In genomic region chrX:131783555-131784338, GRCh38 we compare ENCODE assay signal across 10 cellular contexts.
DNase-seq lines count a peak whose midpoint lies in the region; ATAC-seq and TF ChIP-seq lines count a peak whose summit lies in the region.
"Had no signal": no experiment of that assay in that cellular context is flagged by ENCODE, and none has a peak within 500 bp of the region (broad histone marks: within the 10 kb centered on the region; RNA-seq: fewer than 3 reads in every experiment).

No MANE protein-coding gene starts in this region.

- H3K9me3 Mint-ChIP-seq in WTC11, result peaks cover 7% of the 10 kb centered on the region; the same call in 1 of the 2 replicates
- H3K9me3 Mint-ChIP-seq: naive thymus-derived CD8-positive, alpha-beta T cell had no signal

- H3K4me3 ChIP-seq in dorsolateral prefrontal cortex, result peak overlapping the region in 39 of 59 donors; percentile 0 to 61 (median 35)

- intact Hi-C loops in dorsolateral prefrontal cortex (cut with DNase I), result no loop called here

- H3K27ac Mint-ChIP-seq in WTC11, result no peak overlapping the region

- H3K4me3 Mint-ChIP-seq in WTC11, result no peak overlapping the region

- no peaks in the 10 kb centered on the region for H3K27me3 Mint-ChIP-seq in WTC11 (ENCODE audit: low read depth)
- H3K27me3 Mint-ChIP-seq: naive thymus-derived CD8-positive, alpha-beta T cell had no signal

- CTCF ChIA-PET in WTC11 (lab: Charles Lee), result no interaction called here

- H3K27ac ChIP-seq in dorsolateral prefrontal cortex (peak overlapping the region in 29 of 59 donors; percentile 7 to 83 (median 56)), temporal lobe (ENCODE audit: low read depth, low read length) (peak overlapping the region; percentile 55)

- ATAC-seq in WTC11, result no peak
- ATAC-seq: naive thymus-derived CD8-positive, alpha-beta T cell had no signal

- peaks cover 69% of the 10 kb centered on the region for H3K36me3 Mint-ChIP-seq in WTC11
- H3K36me3 Mint-ChIP-seq: naive thymus-derived CD8-positive, alpha-beta T cell had no signal

- TF ChIP-seq CTCF in dorsolateral prefrontal cortex (IDR thresholded peaks at IDR 0.05 in 54 of 56, conservative IDR thresholded peaks at IDR 0.05 in 2 of 56; ENCODE audit: low read depth in 1 of 56, partially characterized antibody in 56 of 56), result peak in 44 of 56 donors; percentile 31 to 76 (median 65)
- no peak for TF ChIP-seq CTCF in GM10266 (IDR thresholded peaks at IDR 0.05; ENCODE audit: control insufficient read depth, insufficient read depth, low read depth, missing control alignments)
- TF ChIP-seq CTCF in WTC11 (IDR thresholded peaks at IDR 0.05), result no peak

- H3K4me1 Mint-ChIP-seq in WTC11, result no peaks in the 10 kb centered on the region
- H3K4me1 Mint-ChIP-seq: naive thymus-derived CD8-positive, alpha-beta T cell had no signal

- H3K27me3 ChIP-seq in dorsolateral prefrontal cortex, result peaks cover 0 to 13% (median 0%) of the 10 kb centered on the region in 45 donors

- POLR2A ChIA-PET in WTC11 (lab: Charles Lee), result no interaction called here

- DNase-seq in activated CD8-positive, alpha-beta memory T cell treated with anti-CD3 and anti-CD28 coated beads, Interleukin-2, amount 50 U/mL, for 1 hour (ENCODE audit: extremely low read depth), result peak; percentile 50
- DNase-seq in activated CD8-positive, alpha-beta memory T cell treated with anti-CD3 and anti-CD28 coated beads, Interleukin-2, amount 50 U/mL, for 48 hours, result no peak
- DNase-seq in NCI-H1694 (lab: John Stamatoyannopoulos, UW) (peak; percentile 20), dorsolateral prefrontal cortex (peak in 8 of 10 donors; percentile 53 to 83 (median 74)), GM10266 (ENCODE audit: extremely low spot score) (no peak), NCI-H2029 treated with DMSO at 0.1 percent for 48 hours (lab: John Stamatoyannopoulos, UW) (no peak), WTC11 (ENCODE audit: low spot score) (no peak)
- DNase-seq: KBM-7 had no signal

TF ChIP-seq in WTC11, 78 proteins besides CTCF, POLR2A, EP300 and RAD21:
- TF ChIP-seq, protein P1, sequence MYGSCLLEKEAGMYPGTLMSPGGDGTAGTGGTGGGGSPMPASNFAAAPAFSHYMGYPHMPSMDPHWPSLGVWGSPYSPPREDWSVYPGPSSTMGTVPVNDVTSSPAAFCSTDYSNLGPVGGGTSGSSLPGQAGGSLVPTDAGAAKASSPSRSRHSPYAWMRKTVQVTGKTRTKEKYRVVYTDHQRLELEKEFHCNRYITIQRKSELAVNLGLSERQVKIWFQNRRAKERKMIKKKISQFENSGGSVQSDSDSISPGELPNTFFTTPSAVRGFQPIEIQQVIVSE (CRISPR knock-in tag; IDR thresholded peaks at IDR 0.05; ENCODE audit: borderline replicate concordance), result no peak
- TF ChIP-seq PRDM15 (CRISPR knock-in tag; IDR thresholded peaks at IDR 0.05) (no peak), ATF1 (CRISPR knock-in tag; IDR thresholded peaks at IDR 0.05) (no peak), ZNF317 (CRISPR knock-in tag; IDR thresholded peaks at IDR 0.05; ENCODE audit: borderline replicate concordance, low read depth) (no peak), FOXP1 (CRISPR knock-in tag; IDR thresholded peaks at IDR 0.05; ENCODE audit: borderline replicate concordance) (no peak), ATF2 (CRISPR knock-in tag; IDR thresholded peaks at IDR 0.05; ENCODE audit: borderline replicate concordance, low read depth) (no peak), STAT6 (CRISPR knock-in tag; conservative IDR thresholded peaks at IDR 0.05; ENCODE audit: low read depth) (no peak)
- TF ChIP-seq, protein P2, sequence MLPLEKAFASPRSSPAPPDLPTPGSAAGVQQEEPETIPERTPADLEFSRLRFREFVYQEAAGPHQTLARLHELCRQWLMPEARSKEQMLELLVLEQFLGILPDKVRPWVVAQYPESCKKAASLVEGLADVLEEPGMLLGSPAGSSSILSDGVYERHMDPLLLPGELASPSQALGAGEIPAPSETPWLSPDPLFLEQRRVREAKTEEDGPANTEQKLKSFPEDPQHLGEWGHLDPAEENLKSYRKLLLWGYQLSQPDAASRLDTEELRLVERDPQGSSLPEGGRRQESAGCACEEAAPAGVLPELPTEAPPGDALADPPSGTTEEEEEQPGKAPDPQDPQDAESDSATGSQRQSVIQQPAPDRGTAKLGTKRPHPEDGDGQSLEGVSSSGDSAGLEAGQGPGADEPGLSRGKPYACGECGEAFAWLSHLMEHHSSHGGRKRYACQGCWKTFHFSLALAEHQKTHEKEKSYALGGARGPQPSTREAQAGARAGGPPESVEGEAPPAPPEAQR (CRISPR knock-in tag; IDR thresholded peaks at IDR 0.05), result no peak
TF ChIP-seq in WTC11: peak in this region for 0.

Comparison
In these comparisons a context has a peak if more than half of its experiments do, and no peak if none do; other contexts are left out.
1. DNase-seq: peak in activated CD8-positive, alpha-beta memory T cell treated with anti-CD3 and anti-CD28 coated beads, Interleukin-2, amount 50 U/mL, for 1 hour (single experiment), NCI-H1694 (single experiment) and dorsolateral prefrontal cortex (8 of 10); none in activated CD8-positive, alpha-beta memory T cell treated with anti-CD3 and anti-CD28 coated beads, Interleukin-2, amount 50 U/mL, for 48 hours (single experiment), GM10266 (single experiment), NCI-H2029 treated with DMSO at 0.1 percent for 48 hours (single experiment) and WTC11 (single experiment).
2. CTCF ChIP-seq: peak in dorsolateral prefrontal cortex (44 of 56); none in GM10266 (single experiment) and WTC11 (single experiment).